ENCODE assay signal across 9 cellular contexts in the genomic region with DNA sequence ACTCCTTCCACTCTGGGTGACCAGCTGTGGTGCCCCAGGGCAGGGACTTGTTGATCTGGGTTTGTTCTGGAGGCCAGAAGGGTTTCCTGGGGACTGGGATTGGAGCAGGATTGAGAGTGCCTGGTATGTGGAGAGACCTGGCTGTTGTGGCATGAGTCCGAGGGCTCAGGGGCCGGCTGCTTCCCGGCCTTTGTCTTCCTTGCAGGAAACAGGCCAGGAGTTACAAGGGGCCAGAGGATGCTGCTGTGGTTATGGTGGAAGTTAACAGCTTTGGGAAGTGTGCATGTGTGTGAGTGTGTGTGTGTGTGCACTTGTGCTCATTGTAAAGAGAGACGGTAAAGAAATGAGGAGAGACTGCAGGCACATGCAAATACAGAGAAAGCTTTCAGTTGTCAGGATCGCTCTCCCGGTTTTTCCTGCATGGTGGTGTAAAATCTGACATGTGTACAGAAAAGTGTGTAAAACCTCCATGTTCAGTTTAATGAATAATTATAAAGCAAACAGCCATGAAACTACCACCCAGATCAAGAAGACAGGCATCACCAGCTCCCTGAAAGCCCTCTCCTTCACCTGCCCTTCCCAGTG. TPM values are rescaled to one million over a fixed set of nuclear protein-coding genes. Genes with fewer than 3 reads are reported as not detected.
DNase-seq lines count a peak whose midpoint lies in the region; ATAC-seq and TF ChIP-seq lines count a peak whose summit lies in the region.
"Had no signal": no experiment of that assay in that cellular context is flagged by ENCODE, and none has a peak within 500 bp of the region (broad histone marks: within the 10 kb centered on the region; RNA-seq: fewer than 3 reads in every experiment).

No MANE protein-coding gene starts in this region.

- H3K9ac ChIP-seq in endodermal cell (ENCODE audit: extremely low read depth, low read length, poor library complexity, severe bottlenecking): no peak overlapping the region

- TF ChIP-seq CTCF in endodermal cell (conservative IDR thresholded peaks at IDR 0.05) (no peak), tibial artery (IDR thresholded peaks at IDR 0.05) (no peak)

- no peak overlapping the region for H3K4me3 ChIP-seq in endodermal cell (ENCODE audit: low read length)
- H3K4me3 ChIP-seq in tibial artery: no peak overlapping the region

- H3K27me3 ChIP-seq in endodermal cell (ENCODE audit: control insufficient read depth, insufficient read depth, low read length, poor library complexity, severe bottlenecking) (no peaks in the 10 kb centered on the region), tibial artery (no peaks in the 10 kb centered on the region)

- WGBS in endodermal cell (ENCODE audit: insufficient coverage in 1 of 2, insufficient read length in 1 of 2), 2 experiments: 63 to 80% methylated on average over 4 to 6 of the region's 6 CpGs

- DNase-seq in endodermal cell (peak; percentile 72), memory B cell (ENCODE audit: low spot score in 2 of 2) (no peak), tibial artery (no peak), SW 1271 (lab: John Stamatoyannopoulos, UW) (no peak), AML-193 (lab: John Stamatoyannopoulos, UW) (no peak), NOMO-1 (lab: John Stamatoyannopoulos, UW; ENCODE audit: unreplicated experiment in 2 of 2) (no peak), NCI-H524 treated with DMSO at 0.1 percent for 48 hours (lab: John Stamatoyannopoulos, UW) (no peak)
- DNase-seq: activated CD4-positive, CD25-positive, alpha-beta regulatory T cell had no signal

- H3K36me3 Mint-ChIP-seq in endodermal cell (ENCODE audit: low read depth) (peaks cover 10% of the 10 kb centered on the region), memory B cell (peaks cover 10% of the 10 kb centered on the region)

- peaks cover 9% of the 10 kb centered on the region for H3K9me3 ChIP-seq in endodermal cell (ENCODE audit: control insufficient read depth, low read length)
- no peaks in the 10 kb centered on the region for H3K9me3 ChIP-seq in tibial artery

- H3K4me1 Mint-ChIP-seq in endodermal cell (peaks cover 30% of the 10 kb centered on the region), memory B cell (peaks cover 30% of the 10 kb centered on the region)

- H3K36me3 ChIP-seq in endodermal cell (ENCODE audit: control insufficient read depth, insufficient read depth, low read length): peaks cover 9% of the 10 kb centered on the region
- no peaks in the 10 kb centered on the region for H3K36me3 ChIP-seq in tibial artery

- H3K27me3 Mint-ChIP-seq in endodermal cell (ENCODE audit: insufficient read depth) (no peaks in the 10 kb centered on the region), memory B cell (no peaks in the 10 kb centered on the region)

- peaks cover 16% of the 10 kb centered on the region for H3K4me1 ChIP-seq in endodermal cell (ENCODE audit: control insufficient read depth, insufficient read depth, low read length)
- H3K4me1 ChIP-seq in tibial artery: peaks cover 0 to 32% (median 15%) of the 10 kb centered on the region in 4 donors

- H3K9me3 Mint-ChIP-seq in endodermal cell (peaks cover 9% of the 10 kb centered on the region), memory B cell (no peaks in the 10 kb centered on the region)

- peak overlapping the region; percentile 44 for H3K27ac ChIP-seq in endodermal cell (ENCODE audit: low read depth, low read length)
- peak overlapping the region; percentile 39 to 63 for H3K27ac ChIP-seq in tibial artery

- intact Hi-C loops in tibial artery (cut with DNase I; ENCODE audit: low total_unique reads): no loop called here

- no peak for ATAC-seq in memory B cell (ENCODE audit: low read depth)

- H3K4me3 Mint-ChIP-seq in endodermal cell (no peak overlapping the region), memory B cell (no peak overlapping the region)

- peak overlapping the region; percentile 41 for H3K27ac Mint-ChIP-seq in endodermal cell
- peak overlapping the region; percentile 6 for H3K27ac Mint-ChIP-seq in memory B cell

TF ChIP-seq in PFSK-1, 5 proteins besides CTCF, POLR2A, EP300 and RAD21:
- TF ChIP-seq POLR2AphosphoS5 (IDR thresholded peaks at IDR 0.05; ENCODE audit: low read depth, low read length): no peak
- TF ChIP-seq FOXP2 (optimal IDR thresholded peaks at IDR 0.05; ENCODE audit: borderline replicate concordance, extremely low read depth, extremely low read length, insufficient read depth): peak; percentile 53

RNA-seq across cellular contexts. Expression of a gene that starts 19.0 kb away (rescaled TPM):
- polyA plus RNA-seq in PFSK-1 (2012; ENCODE audit: insufficient read length, low read depth): 47.3 TPM
- total RNA-seq in endodermal cell: 10 to 100 TPM; 63.9 to 68.1 TPM
- polyA plus RNA-seq in endodermal cell (2013, experiment 1 of 2): 59.4 TPM
- 56.1 TPM for polyA plus RNA-seq in endodermal cell (2013, experiment 2 of 2)

RNA-seq across cellular contexts. Expression of a gene that starts 52.2 kb away (rescaled TPM):
- not detected for polyA plus RNA-seq in PFSK-1 (2012; ENCODE audit: insufficient read length, low read depth)
- under 1 TPM; 0.40 to 0.53 TPM for total RNA-seq in endodermal cell
- 0.71 TPM for polyA plus RNA-seq in endodermal cell (2013, experiment 1 of 2)
- 1.2 TPM for polyA plus RNA-seq in endodermal cell (2013, experiment 2 of 2)

RNA-seq across cellular contexts. Expression of a gene that starts 59.5 kb away (rescaled TPM):
- not detected for polyA plus RNA-seq in PFSK-1 (2012; ENCODE audit: insufficient read length, low read depth)
- not detected for total RNA-seq in endodermal cell
- not detected for polyA plus RNA-seq in endodermal cell (2013, experiment 1 of 2)
- not detected for polyA plus RNA-seq in endodermal cell (2013, experiment 2 of 2)
